ENCODE assay signal across 9 cellular contexts in the genomic region with DNA sequence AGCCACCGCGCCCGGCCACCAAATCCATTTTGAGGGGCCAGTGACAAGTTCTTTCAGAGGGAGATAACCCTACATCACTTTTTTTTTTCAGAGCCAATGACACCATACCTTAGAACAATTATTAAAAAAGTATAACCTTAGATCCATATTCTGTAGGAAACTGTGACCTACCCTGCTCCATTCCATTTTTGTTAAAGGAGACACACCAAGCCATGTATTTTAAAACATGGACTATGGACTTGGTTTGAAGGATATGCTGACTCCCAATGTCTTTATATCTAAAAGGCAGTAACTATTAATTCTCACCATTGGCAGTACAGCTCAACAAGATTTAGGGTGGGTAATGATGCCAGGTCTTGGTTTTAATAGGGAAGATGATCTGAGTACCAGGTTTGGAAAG. TPM values are rescaled to one million over a fixed set of nuclear protein-coding genes. Genes with fewer than 3 reads are reported as not detected.
DNase-seq lines count a peak whose midpoint lies in the region; ATAC-seq and TF ChIP-seq lines count a peak whose summit lies in the region.
"Had no signal": no experiment of that assay in that cellular context is flagged by ENCODE, and none has a peak within 500 bp of the region (broad histone marks: within the 10 kb centered on the region; RNA-seq: fewer than 3 reads in every experiment).

No MANE protein-coding gene starts in this region.

- no peaks in the 10 kb centered on the region for H3K9me3 Mint-ChIP-seq in activated naive CD4-positive, alpha-beta T cell treated with anti-CD3 and anti-CD28 coated beads, Interleukin-2, amount 50 U/mL, for 72 hours
- no peaks in the 10 kb centered on the region for H3K9me3 Mint-ChIP-seq in immature natural killer cell
- no peaks in the 10 kb centered on the region for H3K9me3 Mint-ChIP-seq in stimulated activated naive CD8-positive, alpha-beta T cell treated with anti-CD3 and anti-CD28 coated beads, Interleukin-15, amount 100 ng/mL, for 72 hours

- DNase-seq in SK-N-SH (no peak), immature natural killer cell (no peak), NCI-H1048 (lab: John Stamatoyannopoulos, UW) (no peak), NCI-H2029 (lab: John Stamatoyannopoulos, UW) (no peak)
- DNase-seq in activated naive CD4-positive, alpha-beta T cell treated with anti-CD3 and anti-CD28 coated beads, Interleukin-2, amount 50 U/mL, for 72 hours (ENCODE audit: low spot score in 2 of 2): no peak
- DNase-seq in stimulated activated naive CD8-positive, alpha-beta T cell treated with anti-CD3 and anti-CD28 coated beads, Interleukin-15, amount 100 ng/mL, for 72 hours: no peak
- DNase-seq in effector CD8-positive, alpha-beta T cell (lab: John Stamatoyannopoulos, UW): no peak
- DNase-seq: SHP77 treated with DMSO at 0.1 percent for 48 hours had no signal

- H3K4me1 ChIP-seq in SK-N-SH (ENCODE audit: control insufficient read depth in 1 of 2, insufficient read depth in 2 of 2, low read depth in 1 of 2, low read length in 1 of 2): peaks cover 12 to 25% of the 10 kb centered on the region in 2 experiments

- TF ChIP-seq CTCF in SK-N-SH (IDR thresholded peaks at IDR 0.05): no peak

- WGBS in SK-N-SH (ENCODE audit: low lambda C conversion rate): 98% methylated on average over 3 of the region's 3 CpGs

- no peak for TF ChIP-seq RAD21 in SK-N-SH (IDR thresholded peaks at IDR 0.05; ENCODE audit: low read length)

- peak overlapping the region; percentile 86 for H3K9ac ChIP-seq in SK-N-SH

- peaks cover 0 to 12% (median 6%) of the 10 kb centered on the region in 3 donors for H3K27me3 Mint-ChIP-seq in immature natural killer cell (ENCODE audit: low read depth in 3 of 3)
- H3K27me3 Mint-ChIP-seq in stimulated activated naive CD8-positive, alpha-beta T cell treated with anti-CD3 and anti-CD28 coated beads, Interleukin-15, amount 100 ng/mL, for 72 hours: no peaks in the 10 kb centered on the region

- H3K36me3 Mint-ChIP-seq in activated naive CD4-positive, alpha-beta T cell treated with anti-CD3 and anti-CD28 coated beads, Interleukin-2, amount 50 U/mL, for 72 hours: peaks cover 20 to 32% of the 10 kb centered on the region in 2 donors
- H3K36me3 Mint-ChIP-seq in immature natural killer cell: peaks cover 0 to 15% (median 7%) of the 10 kb centered on the region in 3 donors

- H3K79me2 ChIP-seq in SK-N-SH (ENCODE audit: insufficient read depth): peaks cover 60% of the 10 kb centered on the region

- H3K27ac Mint-ChIP-seq in activated naive CD4-positive, alpha-beta T cell treated with anti-CD3 and anti-CD28 coated beads, Interleukin-2, amount 50 U/mL, for 72 hours: peak overlapping the region; percentile 93 to 97
- H3K27ac Mint-ChIP-seq in immature natural killer cell: peak overlapping the region; percentile 81 to 91 (median 91)
- H3K27ac Mint-ChIP-seq in stimulated activated naive CD8-positive, alpha-beta T cell treated with anti-CD3 and anti-CD28 coated beads, Interleukin-15, amount 100 ng/mL, for 72 hours: peak overlapping the region; percentile 38 to 83

- H3K9me2 ChIP-seq in SK-N-SH: no peaks in the 10 kb centered on the region

- H3K4me2 ChIP-seq in SK-N-SH: peak overlapping the region; percentile 76

- peak overlapping the region; percentile 84 to 89 (median 88) for H3K4me3 Mint-ChIP-seq in immature natural killer cell
- peak overlapping the region; percentile 86 to 91 for H3K4me3 Mint-ChIP-seq in stimulated activated naive CD8-positive, alpha-beta T cell treated with anti-CD3 and anti-CD28 coated beads, Interleukin-15, amount 100 ng/mL, for 72 hours

- ATAC-seq in SK-N-SH treated with all-trans-retinoic acid at 6 μM for 48 hours: no peak
- ATAC-seq in activated naive CD4-positive, alpha-beta T cell treated with anti-CD3 and anti-CD28 coated beads, Interleukin-2, amount 50 U/mL, for 72 hours: no peak
- ATAC-seq in stimulated activated naive CD8-positive, alpha-beta T cell treated with anti-CD3 and anti-CD28 coated beads, Interleukin-15, amount 100 ng/mL, for 72 hours: no peak

- TF ChIP-seq EP300 in SK-N-SH (IDR thresholded peaks at IDR 0.05; ENCODE audit: borderline replicate concordance in 1 of 2, low read depth in 1 of 2, low read length in 1 of 2): no peak

- H3K4me1 Mint-ChIP-seq in immature natural killer cell: peaks cover 58 to 61% of the 10 kb centered on the region in 2 donors
- peaks cover 54% of the 10 kb centered on the region for H3K4me1 Mint-ChIP-seq in stimulated activated naive CD8-positive, alpha-beta T cell treated with anti-CD3 and anti-CD28 coated beads, Interleukin-15, amount 100 ng/mL, for 72 hours

- H2AFZ ChIP-seq in SK-N-SH (ENCODE audit: low read depth): no peak overlapping the region

- peak overlapping the region; percentile 62 to 84 for H3K4me3 ChIP-seq in SK-N-SH (ENCODE audit: low read depth in 2 of 2, low read length in 1 of 2)

- POLR2A ChIA-PET in SK-N-SH (lab: Yijun Ruan, JAX): no interaction called here

- CTCF ChIA-PET in SK-N-SH (lab: Yijun Ruan, JAX): interaction anchor here (0.7 to 14.8 kb wide), 6 partner anchors 8 to 133 kb away, joined by 3 to 205 read pairs (median 4); a partner anchor contains a TSS

- no peaks in the 10 kb centered on the region for H3K27me3 ChIP-seq in SK-N-SH (ENCODE audit: insufficient read depth)

- peaks cover 6% of the 10 kb centered on the region; the same call in 1 of the 2 replicates for H4K20me1 ChIP-seq in SK-N-SH (ENCODE audit: insufficient read depth)

- H3K9me3 ChIP-seq in SK-N-SH: no peaks in the 10 kb centered on the region

- peaks cover 11 to 21% of the 10 kb centered on the region in 2 experiments for H3K36me3 ChIP-seq in SK-N-SH (replicated peaks in 1 of 2; ENCODE audit: control insufficient read depth in 1 of 2, insufficient read depth in 2 of 2, low read length in 1 of 2)

- H3K27ac ChIP-seq in SK-N-SH (ENCODE audit: low read depth in 2 of 2, low read length in 1 of 2): peak overlapping the region in 1 of 2 experiments; percentile 51; a peak in 1 of 4 replicates

- H3F3A ChIP-seq in SK-N-SH (replicated peaks; ENCODE audit: insufficient read depth): peaks cover 29% of the 10 kb centered on the region

TF ChIP-seq in SK-N-SH, 30 proteins besides CTCF, POLR2A, EP300 and RAD21:
- TF ChIP-seq TCF12 (IDR thresholded peaks at IDR 0.05): no peak
- TF ChIP-seq YY1 (IDR thresholded peaks at IDR 0.05; ENCODE audit: low read depth): no peak

TF ChIP-seq in SK-N-SH treated with all-trans-retinoic acid at 6 μM for 48 hours, 23 proteins besides CTCF, POLR2A, EP300 and RAD21:
- TF ChIP-seq SNAI2 (CRISPR knock-in tag; IDR thresholded peaks at IDR 0.05) (no peak), PPARA (CRISPR knock-in tag; IDR thresholded peaks at IDR 0.05; ENCODE audit: borderline replicate concordance) (no peak)

RNA-seq across cellular contexts. Expression of a gene that starts 1.1 kb away (rescaled TPM):
- polyA plus RNA-seq in SK-N-SH (2012; rRNA removed) (42.1 and 47.2 TPM in 2 replicates), immature natural killer cell (10 to 100 TPM; 14.2 to 28.3 (median 22.3) TPM)
- polyA plus RNA-seq in SK-N-SH (2012; cell fraction: cytosol; rRNA removed): 26.1 and 35.6 TPM in 2 replicates
- 27.6 and 44.6 TPM in 2 replicates for polyA plus RNA-seq in SK-N-SH (2012; cell fraction: nucleus; rRNA removed)
- total RNA-seq in activated naive CD4-positive, alpha-beta T cell treated with anti-CD3 and anti-CD28 coated beads, Interleukin-2, amount 50 U/mL, for 72 hours: 10 to 100 TPM; 38.1 to 39.5 TPM

RNA-seq across cellular contexts. Expression of a gene that starts 13.6 kb away (rescaled TPM):
- polyA plus RNA-seq in SK-N-SH (2012; rRNA removed): 89.6 and 94.5 TPM in 2 replicates
- polyA plus RNA-seq in SK-N-SH (2012; cell fraction: cytosol; rRNA removed): 38.5 and 54.1 TPM in 2 replicates
- polyA plus RNA-seq in SK-N-SH (2012; cell fraction: nucleus; rRNA removed): 101 and 184 TPM in 2 replicates
- total RNA-seq in activated naive CD4-positive, alpha-beta T cell treated with anti-CD3 and anti-CD28 coated beads, Interleukin-2, amount 50 U/mL, for 72 hours: 10 to 100 TPM; 48.8 to 67.8 TPM
- 1 to 10 TPM in 2 of 3 donors, under 1 TPM in 1; 0.24 to 3.4 (median 2.3) TPM for polyA plus RNA-seq in immature natural killer cell

RNA-seq across cellular contexts. Expression of a gene that starts 21.2 kb away (rescaled TPM):
- polyA plus RNA-seq in SK-N-SH (2012; rRNA removed) (3.5 and 4.0 TPM in 2 replicates), immature natural killer cell (1 to 10 TPM; 2.9 to 9.1 (median 5.2) TPM)
- polyA plus RNA-seq in SK-N-SH (2012; cell fraction: cytosol; rRNA removed): 1.7 and 2.6 TPM in 2 replicates
- polyA plus RNA-seq in SK-N-SH (2012; cell fraction: nucleus; rRNA removed): 3.4 and 4.3 TPM in 2 replicates
- total RNA-seq in activated naive CD4-positive, alpha-beta T cell treated with anti-CD3 and anti-CD28 coated beads, Interleukin-2, amount 50 U/mL, for 72 hours: 10 to 100 TPM; 13.2 to 14.5 TPM

RNA-seq across cellular contexts. Expression of a gene that starts 23.8 kb away (rescaled TPM):
- polyA plus RNA-seq in SK-N-SH (2012; rRNA removed): 30.2 and 31.1 TPM in 2 replicates
- polyA plus RNA-seq in SK-N-SH (2012; cell fraction: cytosol; rRNA removed): 15.7 and 23.9 TPM in 2 replicates
- 29.2 and 30.8 TPM in 2 replicates for polyA plus RNA-seq in SK-N-SH (2012; cell fraction: nucleus; rRNA removed)
- total RNA-seq in activated naive CD4-positive, alpha-beta T cell treated with anti-CD3 and anti-CD28 coated beads, Interleukin-2, amount 50 U/mL, for 72 hours: 10 to 100 TPM; 28.7 to 39.3 TPM
- 100 to 1,000 TPM; 154 to 261 (median 173) TPM for polyA plus RNA-seq in immature natural killer cell

RNA-seq across cellular contexts. Expression of a gene that starts 27.8 kb away (rescaled TPM):
- polyA plus RNA-seq in SK-N-SH (2012; rRNA removed): 8.6 and 16.9 TPM in 2 replicates
- polyA plus RNA-seq in SK-N-SH (2012; cell fraction: cytosol; rRNA removed): 7.7 and 12.5 TPM in 2 replicates
- 67.2 and 121 TPM in 2 replicates for polyA plus RNA-seq in SK-N-SH (2012; cell fraction: nucleus; rRNA removed)
- 10 to 100 TPM; 87.7 to 90.6 TPM for total RNA-seq in activated naive CD4-positive, alpha-beta T cell treated with anti-CD3 and anti-CD28 coated beads, Interleukin-2, amount 50 U/mL, for 72 hours
- polyA plus RNA-seq in immature natural killer cell: 1 to 10 TPM in 1 of 3 donors, under 1 TPM in 1, not detected in 1; 0.52 to 2.9 TPM

Comparison
In these comparisons a context has a peak if more than half of its experiments do, and no peak if none do; other contexts are left out.
1. RNA of a gene that starts 13.6 kb away (polyA plus RNA-seq): 38.5 to 184 TPM in SK-N-SH; 0.24 to 3.4 TPM in immature natural killer cell; every median in the first group is over 4 times any median in the second.
2. Peak in every context shown above with its lines, with median percentiles within 50 percentile points of each other: H3K27ac Mint-ChIP-seq.